17 cellular contexts compared by ENCODE assay signal in the genomic region with DNA sequence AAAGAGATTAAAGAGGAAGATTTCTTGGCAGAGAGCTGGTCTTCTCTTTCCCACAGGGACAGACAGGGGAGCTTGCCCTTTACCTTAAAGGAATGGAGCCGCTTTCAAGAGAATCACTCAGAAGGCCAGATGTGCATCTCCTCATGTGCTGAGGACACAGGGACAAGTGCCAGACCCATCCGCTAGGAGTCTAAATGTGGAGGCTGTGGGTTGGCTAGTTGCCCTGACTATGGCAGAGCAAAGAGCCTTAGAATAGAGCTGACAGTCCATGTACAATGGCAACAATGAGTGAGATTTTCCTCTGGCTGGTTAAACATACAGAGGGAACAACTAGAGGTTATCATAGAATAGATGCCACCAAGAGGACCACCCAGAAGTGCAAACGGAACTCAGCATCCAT. TPM values are rescaled to one million over a fixed set of nuclear protein-coding genes. Genes with fewer than 3 reads are reported as not detected.
A peak's percentile ranks its signal among the peaks of the same experiment; 100 is the strongest.
DNase-seq lines count a peak whose midpoint lies in the region; ATAC-seq and TF ChIP-seq lines count a peak whose summit lies in the region.
"Had no signal": no experiment of that assay in that cellular context is flagged by ENCODE, and none has a peak within 500 bp of the region (broad histone marks: within the 10 kb centered on the region; RNA-seq: fewer than 3 reads in every experiment).

No MANE protein-coding gene starts in this region.

- H3K4me3 Mint-ChIP-seq in mesothelial cell of epicardium, result no peak overlapping the region
- H3K4me3 Mint-ChIP-seq: IgD-negative memory B cell had no signal

- ATAC-seq in mucosa of descending colon (no peak), HG03342 (IDR thresholded peaks at IDR 0.05; ENCODE audit: unreplicated experiment) (no peak)

- H3K9me3 ChIP-seq in mucosa of descending colon, result no peaks in the 10 kb centered on the region

- no peaks in the 10 kb centered on the region for H3K4me1 ChIP-seq in mucosa of descending colon (ENCODE audit: low read depth)

- DNase-seq in SHP77 (lab: John Stamatoyannopoulos, UW) (peak; percentile 10 to 25), SHP77 treated with DMSO at 0.1 percent for 48 hours (lab: John Stamatoyannopoulos, UW) (no peak), Daoy (ENCODE audit: low read depth) (peak; percentile 12), NCI-H446 treated with DMSO at 0.1 percent for 48 hours (lab: John Stamatoyannopoulos, UW) (peak; percentile 22), fibroblast of the aortic adventitia (ENCODE audit: low read depth) (peak; percentile 28), mesothelial cell of epicardium (ENCODE audit: low spot score in 2 of 2, unreplicated experiment in 2 of 2) (no peak), mucosa of descending colon (no peak)
- DNase-seq: DMS153, EL, H7, MV-4-11, NCI-H1436, NCI-H2107, NCI-H69 had no signal

- TF ChIP-seq CTCF in fibroblast of the aortic adventitia (IDR thresholded peaks at IDR 0.05; ENCODE audit: insufficient read depth, low read length), result no peak
- no peak for TF ChIP-seq CTCF in mesothelial cell of epicardium (IDR thresholded peaks at IDR 0.05; ENCODE audit: unreplicated experiment)
- TF ChIP-seq CTCF in mucosa of descending colon (IDR thresholded peaks at IDR 0.05), result no peak

- no peaks in the 10 kb centered on the region for H3K36me3 ChIP-seq in mucosa of descending colon (ENCODE audit: low read depth)

- H3K36me3 Mint-ChIP-seq in mesothelial cell of epicardium, result no peaks in the 10 kb centered on the region
- H3K36me3 Mint-ChIP-seq: IgD-negative memory B cell had no signal

- no peaks in the 10 kb centered on the region for H3K27me3 Mint-ChIP-seq in mesothelial cell of epicardium (ENCODE audit: low read depth)

- H3K4me1 Mint-ChIP-seq in mesothelial cell of epicardium, result peaks cover 4% of the 10 kb centered on the region
- H3K4me1 Mint-ChIP-seq: IgD-negative memory B cell had no signal

- H3K4me3 ChIP-seq in fibroblast of the aortic adventitia (ENCODE audit: low read depth, low read length) (no peak overlapping the region), mucosa of descending colon (no peak overlapping the region)

- no peak overlapping the region for H3K27ac Mint-ChIP-seq in mesothelial cell of epicardium
- H3K27ac Mint-ChIP-seq: IgD-negative memory B cell had no signal

- intact Hi-C loops in mucosa of descending colon (cut with DNase I, micrococcal nuclease), result no loop called here

- no peaks in the 10 kb centered on the region for H3K9me3 Mint-ChIP-seq in mesothelial cell of epicardium

RNA-seq across cellular contexts. Expression of a gene that starts 7.3 kb away (rescaled TPM):
- 0.06 and 0.91 TPM in 2 replicates for total RNA-seq in Daoy (2014; rRNA removed; shearing (Covaris generic))
- total RNA-seq in fibroblast of the aortic adventitia (ENCODE audit: low replicate concordance) (53.6 and 85.6 TPM in 2 replicates), mesothelial cell of epicardium (3.3 to 3.7 TPM (median 3.7 TPM) in 3 replicates), mucosa of descending colon (1 to 10 TPM in 1 of 3 donors, under 1 TPM in 2; 0.29 to 2.3 (median 0.67) TPM)
- total RNA-seq: HT-29 had no signal

Comparison
In these comparisons a context has a peak if more than half of its experiments do, and no peak if none do; other contexts are left out.
1. DNase-seq: peak in SHP77 (2 of 2), Daoy (single experiment), NCI-H446 treated with DMSO at 0.1 percent for 48 hours (single experiment) and fibroblast of the aortic adventitia (single experiment); none in SHP77 treated with DMSO at 0.1 percent for 48 hours (single experiment), mesothelial cell of epicardium (0 of 2) and mucosa of descending colon (0 of 3).
2. RNA of a gene that starts 7.3 kb away (total RNA-seq): 53.6 to 85.6 TPM in fibroblast of the aortic adventitia; 3.3 to 3.7 TPM in mesothelial cell of epicardium, 0.06 to 0.91 TPM in Daoy and 0.29 to 2.3 TPM in mucosa of descending colon; every median in the first group is over 10 times any median in the second.